In the genomic region with DNA sequence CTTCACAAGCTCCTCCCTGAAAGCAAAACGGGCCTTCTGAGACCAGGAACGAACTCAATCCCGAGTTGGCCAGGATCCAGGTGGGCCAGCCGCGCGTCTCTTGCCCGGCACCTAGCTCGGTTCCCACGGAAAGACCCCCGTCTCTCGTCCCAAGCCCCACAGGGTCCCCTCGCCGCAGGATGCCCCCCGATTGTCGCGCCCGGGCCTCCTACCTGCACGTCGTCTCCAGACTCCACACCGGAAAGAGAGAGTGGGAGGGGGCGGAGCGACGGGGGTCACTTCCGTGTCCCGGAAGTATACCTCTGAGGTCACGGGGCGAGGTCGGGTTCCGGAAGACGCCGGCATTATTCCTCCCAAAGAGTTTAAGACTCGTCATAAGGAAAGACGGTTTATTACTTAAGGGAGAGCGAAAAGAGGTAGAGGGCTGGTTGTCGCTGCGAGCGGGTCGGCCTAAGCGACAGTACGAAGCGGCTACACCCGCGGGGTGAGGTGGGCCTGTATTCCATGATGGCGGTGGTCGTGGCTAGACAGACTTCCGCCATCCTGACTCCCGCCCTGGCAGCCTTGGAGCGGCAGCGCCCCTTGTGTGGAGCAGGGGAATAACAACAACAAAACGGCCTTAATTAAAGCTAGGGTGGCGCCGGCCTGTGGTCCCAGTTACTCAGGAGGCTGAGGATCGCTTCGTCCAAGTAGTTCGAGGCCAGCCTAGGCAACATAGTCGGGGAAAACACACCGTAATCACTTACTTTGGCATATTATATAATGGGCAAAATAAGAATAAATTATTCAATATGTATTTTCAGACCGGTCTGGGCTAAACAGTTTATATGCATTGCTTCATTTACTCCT, we compare ENCODE assay signal across 8 cellular contexts. TPM values are rescaled to one million over a fixed set of nuclear protein-coding genes. Genes with fewer than 3 reads are reported as not detected.
DNase-seq lines count a peak whose midpoint lies in the region; ATAC-seq and TF ChIP-seq lines count a peak whose summit lies in the region.

TSS of gene RPS14 (minus strand) at position 249 of the 849 bp plus-strand sequence. CDS start 2,006 bp downstream, outside the sequence.

- H3K4me3 ChIP-seq in GM23248 (peak within 1 kb of the TSS; percentile 84), fibroblast of mammary gland (ENCODE audit: control insufficient read depth, low read depth, low read length) (peak within 1 kb of the TSS; percentile 95)

- H3K9ac ChIP-seq in GM23248, result peak within 1 kb of the TSS; percentile 96

- DNase-seq in EH (ENCODE audit: low read depth), result peak; percentile 94
- peak; percentile 97 for DNase-seq in GM23248
- DNase-seq in Kasumi-1 (lab: John Stamatoyannopoulos, UW), result peak; percentile 95
- DNase-seq in RKO (ENCODE audit: low spot score), result peak; percentile 93
- DNase-seq in activated T-helper 1 cell treated with anti-CD3 and anti-CD28 coated beads, Interleukin-12 subunit alpha, Interleukin-12 subunit beta, Interleukin-2, Interleukin-4 antibody, amounts not matched to agents 30 ng/mL and 10 ng/mL and 1 ng/mL, durations not matched to agents 14 hours and 24 hours and 36 hours (ENCODE audit: low spot score), result peak; percentile 91
- peak; percentile 92 for DNase-seq in fibroblast of mammary gland (ENCODE audit: low read depth)
- peak; percentile 95 for DNase-seq in natural killer cell treated with Interleukin-12 subunit alpha and Interleukin-12 subunit beta and Interleukin-15 and Interleukin-18, amount 100 ng/mL, for 72 hours (ENCODE audit: low spot score)
- peak; percentile 94 for DNase-seq in stimulated activated naive CD8-positive, alpha-beta T cell treated with anti-CD3 and anti-CD28 coated beads, Interleukin-15, Interleukin-2, amounts not matched to agents 100 U/mL and 50 U/mL, for 24 hours

- H3K27ac Mint-ChIP-seq in activated T-helper 1 cell treated with anti-CD3 and anti-CD28 coated beads, Interleukin-12 subunit alpha, Interleukin-12 subunit beta, Interleukin-2, Interleukin-4 antibody, amounts not matched to agents 30 ng/mL and 10 ng/mL and 1 ng/mL, durations not matched to agents 14 hours and 24 hours and 36 hours, result peak within 1 kb of the TSS; percentile 100
- peak within 1 kb of the TSS; percentile 95 to 97 for H3K27ac Mint-ChIP-seq in natural killer cell treated with Interleukin-12 subunit alpha and Interleukin-12 subunit beta and Interleukin-15 and Interleukin-18, amount 100 ng/mL, for 72 hours

- H4K20me1 ChIP-seq in GM23248 (ENCODE audit: insufficient read depth), result peaks cover 10% of the 10 kb centered on the region

- peaks cover 48% of the 10 kb centered on the region for H3K79me2 ChIP-seq in GM23248 (ENCODE audit: insufficient read depth)

- peak within 1 kb of the TSS; percentile 87 for H3K4me2 ChIP-seq in GM23248 (ENCODE audit: unreplicated experiment)

- peaks cover 9% of the 10 kb centered on the region for H3K4me1 ChIP-seq in GM23248 (ENCODE audit: insufficient read depth)

- in situ Hi-C loops in GM23248 (cut with MboI), result loop anchor here (25.0 kb wide), 1 partner anchor 612 kb away; no protein-coding TSS in a partner anchor

- peaks cover 44% of the 10 kb centered on the region for H3F3A ChIP-seq in GM23248 (ENCODE audit: insufficient read depth)

- peaks cover 31% of the 10 kb centered on the region for H3K36me3 ChIP-seq in GM23248 (ENCODE audit: low read depth)

- H3K36me3 Mint-ChIP-seq in activated T-helper 1 cell treated with anti-CD3 and anti-CD28 coated beads, Interleukin-12 subunit alpha, Interleukin-12 subunit beta, Interleukin-2, Interleukin-4 antibody, amounts not matched to agents 30 ng/mL and 10 ng/mL and 1 ng/mL, durations not matched to agents 14 hours and 24 hours and 36 hours (ENCODE audit: low read depth), result peaks cover 41% of the 10 kb centered on the region
- peaks cover 32% of the 10 kb centered on the region for H3K36me3 Mint-ChIP-seq in natural killer cell treated with Interleukin-12 subunit alpha and Interleukin-12 subunit beta and Interleukin-15 and Interleukin-18, amount 100 ng/mL, for 72 hours

- intact Hi-C loops in activated T-helper 1 cell treated with anti-CD3 and anti-CD28 coated beads, Interleukin-12 subunit alpha, Interleukin-12 subunit beta, Interleukin-2, Interleukin-4 antibody, amounts not matched to agents 30 ng/mL and 10 ng/mL and 1 ng/mL, durations not matched to agents 14 hours and 24 hours and 36 hours (cut with micrococcal nuclease), result loop anchor here (1.0 to 5.0 kb wide), 14 partner anchors 9 to 1322 kb away; partner anchors contain the start of genes CD74, DCTN4, G3BP1 and HMGXB3

- no peaks in the 10 kb centered on the region for H3K27me3 ChIP-seq in GM23248 (replicated peaks; ENCODE audit: insufficient read depth)

- no peaks in the 10 kb centered on the region for H3K9me2 ChIP-seq in GM23248 (ENCODE audit: insufficient read depth)

- H2AFZ ChIP-seq in GM23248, result peak within 1 kb of the TSS; percentile 80

- H3K4me1 Mint-ChIP-seq in activated T-helper 1 cell treated with anti-CD3 and anti-CD28 coated beads, Interleukin-12 subunit alpha, Interleukin-12 subunit beta, Interleukin-2, Interleukin-4 antibody, amounts not matched to agents 30 ng/mL and 10 ng/mL and 1 ng/mL, durations not matched to agents 14 hours and 24 hours and 36 hours (ENCODE audit: low read depth), result peaks cover 40% of the 10 kb centered on the region
- peaks cover 24 to 32% of the 10 kb centered on the region in 2 donors for H3K4me1 Mint-ChIP-seq in natural killer cell treated with Interleukin-12 subunit alpha and Interleukin-12 subunit beta and Interleukin-15 and Interleukin-18, amount 100 ng/mL, for 72 hours (ENCODE audit: low read depth in 2 of 2)

- WGBS in GM23248 (ENCODE audit: low coverage in 1 of 2, low lambda C conversion rate in 2 of 2, missing lambda C conversion rate in 2 of 2), 2 experiments, result 3 to 4% methylated on average over 38 to 58 of the region's 58 CpGs

- H3K4me3 Mint-ChIP-seq in activated T-helper 1 cell treated with anti-CD3 and anti-CD28 coated beads, Interleukin-12 subunit alpha, Interleukin-12 subunit beta, Interleukin-2, Interleukin-4 antibody, amounts not matched to agents 30 ng/mL and 10 ng/mL and 1 ng/mL, durations not matched to agents 14 hours and 24 hours and 36 hours, result peak within 1 kb of the TSS; percentile 92
- peak within 1 kb of the TSS; percentile 91 for H3K4me3 Mint-ChIP-seq in natural killer cell treated with Interleukin-12 subunit alpha and Interleukin-12 subunit beta and Interleukin-15 and Interleukin-18, amount 100 ng/mL, for 72 hours

- peaks cover 2% of the 10 kb centered on the region for H3K27me3 Mint-ChIP-seq in activated T-helper 1 cell treated with anti-CD3 and anti-CD28 coated beads, Interleukin-12 subunit alpha, Interleukin-12 subunit beta, Interleukin-2, Interleukin-4 antibody, amounts not matched to agents 30 ng/mL and 10 ng/mL and 1 ng/mL, durations not matched to agents 14 hours and 24 hours and 36 hours (ENCODE audit: insufficient read depth)
- H3K27me3 Mint-ChIP-seq in natural killer cell treated with Interleukin-12 subunit alpha and Interleukin-12 subunit beta and Interleukin-15 and Interleukin-18, amount 100 ng/mL, for 72 hours, result no peaks in the 10 kb centered on the region

- peak within 1 kb of the TSS; percentile 96 for H3K27ac ChIP-seq in GM23248

- H3K9me3 Mint-ChIP-seq in activated T-helper 1 cell treated with anti-CD3 and anti-CD28 coated beads, Interleukin-12 subunit alpha, Interleukin-12 subunit beta, Interleukin-2, Interleukin-4 antibody, amounts not matched to agents 30 ng/mL and 10 ng/mL and 1 ng/mL, durations not matched to agents 14 hours and 24 hours and 36 hours, result no peaks in the 10 kb centered on the region
- no peaks in the 10 kb centered on the region for H3K9me3 Mint-ChIP-seq in natural killer cell treated with Interleukin-12 subunit alpha and Interleukin-12 subunit beta and Interleukin-15 and Interleukin-18, amount 100 ng/mL, for 72 hours

- H3K9me3 ChIP-seq in GM23248 (ENCODE audit: low read depth), result no peaks in the 10 kb centered on the region

- peak; percentile 95 to 97 for ATAC-seq in natural killer cell treated with Interleukin-12 subunit alpha and Interleukin-12 subunit beta and Interleukin-15 and Interleukin-18, amount 100 ng/mL, for 72 hours
- ATAC-seq in stimulated activated naive CD8-positive, alpha-beta T cell treated with anti-CD3 and anti-CD28 coated beads, Interleukin-15, Interleukin-2, amounts not matched to agents 100 U/mL and 50 U/mL, for 24 hours, result peak; percentile 91

- peak; percentile 83 for TF ChIP-seq CTCF in fibroblast of mammary gland (conservative IDR thresholded peaks at IDR 0.05; ENCODE audit: control insufficient read depth, insufficient read depth, low read depth, low read length)

RNA-seq across cellular contexts. Expression of gene RPS14, which starts in this region (rescaled TPM):
- total RNA-seq in GM23248 (2014; rRNA removed; shearing (Covaris generic)), result 1,694 and 1,749 TPM in 2 replicates
- polyA plus RNA-seq in GM23248 (2016; fragmentation: Nextera tagmentation; extraction: Ambion mirVana), result 1,343 and 1,380 TPM in 2 replicates
- total RNA-seq in activated T-helper 1 cell treated with anti-CD3 and anti-CD28 coated beads, Interleukin-12 subunit alpha, Interleukin-12 subunit beta, Interleukin-2, Interleukin-4 antibody, amounts not matched to agents 30 ng/mL and 10 ng/mL and 1 ng/mL, durations not matched to agents 14 hours and 24 hours and 36 hours, result 2,328 and 2,429 TPM in 2 replicates
- total RNA-seq in natural killer cell treated with Interleukin-12 subunit alpha and Interleukin-12 subunit beta and Interleukin-15 and Interleukin-18, amount 100 ng/mL, for 72 hours, result 1,000 to 10,000 TPM; 1,429 to 1,580 TPM

Comparison
In these comparisons a context has a peak if more than half of its experiments do, and no peak if none do; other contexts are left out.
1. Peak in every context shown above with its lines: DNase-seq, ATAC-seq, H3K4me3 ChIP-seq and H3K27ac ChIP-seq.